ENCODE assay signal across 8 cellular contexts in the genomic region with DNA sequence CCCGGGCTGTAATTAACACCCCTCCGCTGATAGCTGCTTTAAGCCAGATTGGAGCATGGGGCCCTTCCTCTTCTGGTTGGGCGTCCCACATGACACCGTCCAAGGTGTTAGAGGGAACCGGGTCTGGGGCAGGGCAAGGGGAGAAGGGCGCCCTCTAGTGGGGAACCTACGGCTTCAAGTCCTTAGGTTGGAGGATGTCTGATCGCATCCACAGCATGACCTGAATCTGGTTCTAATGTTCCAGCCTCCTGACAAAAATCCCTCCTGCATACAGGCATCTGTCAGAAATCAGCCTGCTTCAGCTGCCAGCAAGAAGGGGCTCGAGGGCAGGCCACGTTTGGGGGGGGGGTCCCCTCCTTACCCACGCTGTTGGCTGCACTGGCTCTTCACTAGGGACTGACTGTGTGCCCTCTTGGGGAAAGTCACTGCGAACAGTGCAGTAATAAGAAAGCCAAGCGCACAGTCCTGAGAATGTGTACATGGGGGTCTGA.
DNase-seq lines count a peak whose midpoint lies in the region; ATAC-seq, FAIRE-seq and TF ChIP-seq lines count a peak whose summit lies in the region.

No MANE protein-coding gene starts in this region.

- POLR2A ChIA-PET in K562 (lab: Yijun Ruan, JAX) = interaction anchor here (0.6 to 0.7 kb wide), 2 partner anchors 10 to 78 kb away, joined by 3 read pairs; no protein-coding TSS in a partner anchor

- peak; percentile 96 for ATAC-seq in K562
- peak; percentile 70 for ATAC-seq in left colon

- in situ Hi-C loops in K562 (cut with MboI) = no loop called here

- H3K4me2 ChIP-seq in K562 (ENCODE audit: insufficient read depth, low read length) = no peak overlapping the region

- H3K9me3 ChIP-seq in K562 (replicated peaks; ENCODE audit: control insufficient read depth, insufficient read depth, low read depth, low read length) = no peaks in the 10 kb centered on the region

- no peaks in the 10 kb centered on the region for H3K79me2 ChIP-seq in K562 (ENCODE audit: control insufficient read depth, insufficient read depth, low read length)

- H3K9me1 ChIP-seq in K562 (ENCODE audit: control insufficient read depth, insufficient read depth, low read length) = no peaks in the 10 kb centered on the region

- no peaks in the 10 kb centered on the region for H4K20me1 ChIP-seq in K562 (replicated peaks; ENCODE audit: control insufficient read depth, insufficient read depth, low read length)

- no peaks in the 10 kb centered on the region; a peak in 1 of 5 replicates for H3K4me1 ChIP-seq in K562 (replicated peaks in 1 of 2; ENCODE audit: control insufficient read depth in 2 of 2, insufficient read depth in 2 of 2, low read length in 2 of 2)

- H3K36me3 ChIP-seq in K562 (ENCODE audit: control insufficient read depth, insufficient read depth, low read length) = no peaks in the 10 kb centered on the region

- no TSS peak for BruUV-seq in K562 (replicated peaks; lab: Mats Ljungman, UMichigan)

- peak; percentile 56 to 74 (median 61) for TF ChIP-seq CTCF in K562 (IDR thresholded peaks at IDR 0.05 in 2 of 3, conservative IDR thresholded peaks at IDR 0.05 in 1 of 3; ENCODE audit: insufficient read depth in 2 of 3, low read depth in 1 of 3, low read length in 3 of 3)

- CTCF ChIA-PET in K562 (lab: Yijun Ruan, JAX; ENCODE audit: low intra/inter-chr PET ratio) = interaction anchor here (0.6 kb wide), 1 partner anchor 419 kb away, joined by 3 read pairs; no protein-coding TSS in a partner anchor

- DNase-seq in Daoy (ENCODE audit: low read depth) = peak; percentile 70
- DNase-seq in HK-2 (ENCODE audit: unreplicated experiment) = peak; percentile 27
- DNase-seq in RKO (ENCODE audit: low spot score) = peak; percentile 35
- DNase-seq in K562 (ENCODE audit: extremely low read depth in 1 of 4, low spot score in 3 of 4) = peak; percentile 67 to 83 (median 75)
- DNase-seq in left colon = peak; percentile 32 to 57
- peak; percentile 69 for DNase-seq in stimulated activated CD8-positive, alpha-beta memory T cell treated with anti-CD3 and anti-CD28 coated beads, Interleukin-4, amount 100 ng/mL, for 48 hours
- DNase-seq in NCI-H2107 treated with DMSO at 0.1 percent for 48 hours (lab: John Stamatoyannopoulos, UW; ENCODE audit: unreplicated experiment) = no peak
- no peak for DNase-seq in effector CD8-positive, alpha-beta T cell (lab: John Stamatoyannopoulos, UW)

- intact Hi-C loops in K562 (cut with micrococcal nuclease) (loop anchor here (5.0 kb wide), 2 partner anchors 183 to 263 kb away; no protein-coding TSS in a partner anchor), left colon (cut with DNase I, micrococcal nuclease) (no loop called here)

- H3K9ac ChIP-seq in K562 (ENCODE audit: insufficient read depth in 1 of 2, low read depth in 2 of 2, low read length in 2 of 2) = no peak overlapping the region

- no peak overlapping the region for H2AFZ ChIP-seq in K562 (ENCODE audit: low read depth, low read length)

- TF ChIP-seq POLR2A in K562 (conservative IDR thresholded peaks at IDR 0.05) = no peak

- no peak for TF ChIP-seq EP300 in K562 (IDR thresholded peaks at IDR 0.05; ENCODE audit: low read length)

- peak; percentile 11 for FAIRE-seq in K562 (lab: Jason Lieb, UNC)

- H3K27me3 ChIP-seq in K562 (ENCODE audit: control insufficient read depth in 2 of 2, insufficient read depth in 2 of 2, low read length in 2 of 2) = peaks cover 2 to 18% of the 10 kb centered on the region in 2 experiments; a peak in 3 of 5 replicates

- peak; percentile 10 to 51; a peak in 1 of 4 replicates for TF ChIP-seq RAD21 in K562 (CRISPR knock-in tag; conservative IDR thresholded peaks at IDR 0.05 in 1 of 2, IDR thresholded peaks at IDR 0.05 in 1 of 2)

- H3K27ac ChIP-seq in K562 (ENCODE audit: extremely low read depth, low read depth, low read length) = no peak overlapping the region

- 3% methylated on average over 11 of the region's 13 CpGs for WGBS in K562 (ENCODE audit: insufficient coverage, low coverage, missing lambda C conversion rate)

- H3K4me3 ChIP-seq in K562 = no peak overlapping the region

TF ChIP-seq in K562, 482 proteins besides CTCF, POLR2A, EP300 and RAD21:
- TF ChIP-seq RCOR1 (IDR thresholded peaks at IDR 0.05; ENCODE audit: borderline replicate concordance in 1 of 2, low read depth in 2 of 2, low read length in 2 of 2) (peak in 1 of 2 experiments; percentile 24; a peak in 1 of 4 replicates), MXD1 (CRISPR knock-in tag; IDR thresholded peaks at IDR 0.05; ENCODE audit: borderline replicate concordance, poor library complexity, severe bottlenecking) (no peak), SPI1 (IDR thresholded peaks at IDR 0.05; ENCODE audit: borderline replicate concordance, low read depth, low read length) (0 out of 2 replicates have a peak, but pooled peaks have one; percentile 44), CTCFL (IDR thresholded peaks at IDR 0.05; ENCODE audit: borderline replicate concordance, insufficient read depth, low read depth, low read length, poor library complexity, severe bottlenecking) (peak; percentile 39), HDAC6 (IDR thresholded peaks at IDR 0.05; ENCODE audit: low read depth, low read length) (no peak), WHSC1 (IDR thresholded peaks at IDR 0.05; ENCODE audit: low read length) (no peak), BHLHE40 (IDR thresholded peaks at IDR 0.05; ENCODE audit: low read length) (no peak), MTF1 (CRISPR knock-in tag; IDR thresholded peaks at IDR 0.05; ENCODE audit: borderline replicate concordance) (no peak), RHOXF2B (CRISPR knock-in tag; conservative IDR thresholded peaks at IDR 0.05) (no peak), KHSRP (IDR thresholded peaks at IDR 0.05) (no peak), POU5F1 (IDR thresholded peaks at IDR 0.05; ENCODE audit: borderline replicate concordance, low read depth, low read length, partially characterized antibody) (no peak), SP1 (CRISPR knock-in tag; IDR thresholded peaks at IDR 0.05) (no peak), PCBP2 (IDR thresholded peaks at IDR 0.05; ENCODE audit: low read depth, low read length, poor library complexity, severe bottlenecking) (no peak), TAL1 (IDR thresholded peaks at IDR 0.05) (no peak), ZNF384 (IDR thresholded peaks at IDR 0.05; ENCODE audit: low read depth, low read length) (no peak), ZFP30 (CRISPR knock-in tag; IDR thresholded peaks at IDR 0.05; ENCODE audit: borderline replicate concordance) (no peak), HCFC1 (IDR thresholded peaks at IDR 0.05; ENCODE audit: low read depth, low read length) (no peak), NKRF (IDR thresholded peaks at IDR 0.05; ENCODE audit: borderline replicate concordance) (no peak), RBM14 (IDR thresholded peaks at IDR 0.05; ENCODE audit: borderline replicate concordance, insufficient read depth, low read depth, low read length) (no peak), MAZ (CRISPR knock-in tag; conservative IDR thresholded peaks at IDR 0.05 in 1 of 2, IDR thresholded peaks at IDR 0.05 in 1 of 2) (no peak), PML (IDR thresholded peaks at IDR 0.05; ENCODE audit: low read length) (no peak), SMC3 (conservative IDR thresholded peaks at IDR 0.05; ENCODE audit: insufficient read depth, low read depth, low read length) (peak; percentile 36; the same call in 1 of the 2 replicates)
- TF ChIP-seq, protein P1, sequence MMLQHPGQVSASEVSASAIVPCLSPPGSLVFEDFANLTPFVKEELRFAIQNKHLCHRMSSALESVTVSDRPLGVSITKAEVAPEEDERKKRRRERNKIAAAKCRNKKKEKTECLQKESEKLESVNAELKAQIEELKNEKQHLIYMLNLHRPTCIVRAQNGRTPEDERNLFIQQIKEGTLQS (IDR thresholded peaks at IDR 0.05) = no peak
- TF ChIP-seq, protein P1 (CRISPR knock-in tag; conservative IDR thresholded peaks at IDR 0.05) = no peak

Comparison
In these comparisons a context has a peak if more than half of its experiments do, and no peak if none do; other contexts are left out.
1. DNase-seq: peak in Daoy (single experiment), HK-2 (single experiment), RKO (single experiment), K562 (4 of 4), left colon (2 of 2) and stimulated activated CD8-positive, alpha-beta memory T cell treated with anti-CD3 and anti-CD28 coated beads, Interleukin-4, amount 100 ng/mL, for 48 hours (single experiment); none in NCI-H2107 treated with DMSO at 0.1 percent for 48 hours (single experiment) and effector CD8-positive, alpha-beta T cell (single experiment).